1 cellular context compared by ENCODE assay signal in the genomic region with DNA sequence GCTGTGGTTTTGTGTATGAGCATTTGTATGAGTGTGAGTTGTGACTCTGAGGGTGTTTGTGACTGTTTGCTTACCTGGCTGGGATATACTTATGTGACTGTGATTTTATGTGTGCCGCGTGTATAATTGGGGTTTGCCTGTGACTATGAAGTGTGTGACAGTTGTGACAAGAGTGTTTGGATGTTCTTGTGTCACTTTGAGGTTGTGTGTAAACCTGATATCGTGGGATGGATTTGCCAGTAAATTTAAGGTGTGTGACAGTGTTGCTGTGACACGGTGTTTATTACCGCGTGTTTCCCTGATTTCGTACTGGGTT.
TF ChIP-seq lines count a peak whose summit lies in the region.

No MANE protein-coding gene starts in this region.

TF ChIP-seq in HEK293, 187 proteins besides CTCF, POLR2A, EP300 and RAD21 (continued from another document):
- TF ChIP-seq, protein P1, sequence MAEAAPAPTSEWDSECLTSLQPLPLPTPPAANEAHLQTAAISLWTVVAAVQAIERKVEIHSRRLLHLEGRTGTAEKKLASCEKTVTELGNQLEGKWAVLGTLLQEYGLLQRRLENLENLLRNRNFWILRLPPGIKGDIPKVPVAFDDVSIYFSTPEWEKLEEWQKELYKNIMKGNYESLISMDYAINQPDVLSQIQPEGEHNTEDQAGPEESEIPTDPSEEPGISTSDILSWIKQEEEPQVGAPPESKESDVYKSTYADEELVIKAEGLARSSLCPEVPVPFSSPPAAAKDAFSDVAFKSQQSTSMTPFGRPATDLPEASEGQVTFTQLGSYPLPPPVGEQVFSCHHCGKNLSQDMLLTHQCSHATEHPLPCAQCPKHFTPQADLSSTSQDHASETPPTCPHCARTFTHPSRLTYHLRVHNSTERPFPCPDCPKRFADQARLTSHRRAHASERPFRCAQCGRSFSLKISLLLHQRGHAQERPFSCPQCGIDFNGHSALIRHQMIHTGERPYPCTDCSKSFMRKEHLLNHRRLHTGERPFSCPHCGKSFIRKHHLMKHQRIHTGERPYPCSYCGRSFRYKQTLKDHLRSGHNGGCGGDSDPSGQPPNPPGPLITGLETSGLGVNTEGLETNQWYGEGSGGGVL (tag by site-specific recombination; IDR thresholded peaks at IDR 0.05) = 0 out of 2 replicates have a peak, but pooled peaks have one; percentile 5
- no peak for TF ChIP-seq GLIS1 (tag by site-specific recombination; IDR thresholded peaks at IDR 0.05)
- TF ChIP-seq KLF16 (tag by site-specific recombination; IDR thresholded peaks at IDR 0.05) = peak; percentile 32; the same call in 1 of the 2 replicates
- 0 out of 2 replicates have a peak, but pooled peaks have one; percentile 80 for TF ChIP-seq GFI1B (tag by site-specific recombination; IDR thresholded peaks at IDR 0.05)
- no peak for TF ChIP-seq ZNF558 (tag by site-specific recombination; IDR thresholded peaks at IDR 0.05)
- TF ChIP-seq ZNF341 (tag by site-specific recombination; IDR thresholded peaks at IDR 0.05; ENCODE audit: low read depth) = no peak
